In genomic region chr6:1296079-1296478, GRCh38 we compare ENCODE assay signal across 19 cellular contexts. TPM values are rescaled to one million over a fixed set of nuclear protein-coding genes. Genes with fewer than 3 reads are reported as not detected.
"Had no signal": no experiment of that assay in that cellular context is flagged by ENCODE, and none has a peak within 500 bp of the region (broad histone marks: within the 10 kb centered on the region; RNA-seq: fewer than 3 reads in every experiment).

No MANE protein-coding gene starts in this region.

- H3K27ac ChIP-seq: brain microvascular endothelial cell, right atrium auricular region, upper lobe of left lung had no signal

- H3K27me3 ChIP-seq: brain microvascular endothelial cell, right atrium auricular region, upper lobe of left lung had no signal

- H3K4me3 ChIP-seq: right atrium auricular region, upper lobe of left lung had no signal

- H3K27ac Mint-ChIP-seq: activated CD4-positive, alpha-beta T cell treated with anti-CD3 and anti-CD28 coated beads, Interleukin-2, amount 10 ng/mL, durations not matched to agents 7 days and 5 days; activated naive CD8-positive, alpha-beta T cell treated with anti-CD3 and anti-CD28 coated beads, Interleukin-2, amount 10 ng/mL, durations not matched to agents 7 days and 5 days; activated T-helper 1 cell treated with anti-CD3 and anti-CD28 coated beads, Interleukin-12 subunit alpha, Interleukin-12 subunit beta, Interleukin-2, Interleukin-4 antibody, amounts not matched to agents 30 ng/mL and 10 ng/mL and 1 ng/mL, durations not matched to agents 14 hours and 24 hours and 36 hours; nephron progenitor cell had no signal

- H3K36me3 Mint-ChIP-seq: activated naive CD8-positive, alpha-beta T cell treated with anti-CD3 and anti-CD28 coated beads, Interleukin-2, amount 10 ng/mL, durations not matched to agents 7 days and 5 days had no signal

- H3K4me1 ChIP-seq: right atrium auricular region had no signal

- H3K9me3 ChIP-seq: right atrium auricular region, upper lobe of left lung had no signal

- H3K4me3 Mint-ChIP-seq: activated CD4-positive, alpha-beta T cell treated with anti-CD3 and anti-CD28 coated beads, Interleukin-2, amount 10 ng/mL, durations not matched to agents 7 days and 5 days; activated naive CD8-positive, alpha-beta T cell treated with anti-CD3 and anti-CD28 coated beads, Interleukin-2, amount 10 ng/mL, durations not matched to agents 7 days and 5 days; activated T-helper 1 cell treated with anti-CD3 and anti-CD28 coated beads, Interleukin-12 subunit alpha, Interleukin-12 subunit beta, Interleukin-2, Interleukin-4 antibody, amounts not matched to agents 30 ng/mL and 10 ng/mL and 1 ng/mL, durations not matched to agents 14 hours and 24 hours and 36 hours; nephron progenitor cell had no signal

- H3K36me3 ChIP-seq: brain microvascular endothelial cell, right atrium auricular region, upper lobe of left lung had no signal

- H3K4me1 Mint-ChIP-seq: activated CD4-positive, alpha-beta T cell treated with anti-CD3 and anti-CD28 coated beads, Interleukin-2, amount 10 ng/mL, durations not matched to agents 7 days and 5 days; activated naive CD8-positive, alpha-beta T cell treated with anti-CD3 and anti-CD28 coated beads, Interleukin-2, amount 10 ng/mL, durations not matched to agents 7 days and 5 days; nephron progenitor cell had no signal

- ATAC-seq: stimulated activated naive CD8-positive, alpha-beta T cell treated with anti-CD3 and anti-CD28 coated beads, Interleukin-15, Interleukin-2, amounts not matched to agents 100 U/mL and 50 U/mL, for 24 hours had no signal

- H3K9me3 Mint-ChIP-seq: activated CD4-positive, alpha-beta T cell treated with anti-CD3 and anti-CD28 coated beads, Interleukin-2, amount 10 ng/mL, durations not matched to agents 7 days and 5 days; activated naive CD8-positive, alpha-beta T cell treated with anti-CD3 and anti-CD28 coated beads, Interleukin-2, amount 10 ng/mL, durations not matched to agents 7 days and 5 days; activated T-helper 1 cell treated with anti-CD3 and anti-CD28 coated beads, Interleukin-12 subunit alpha, Interleukin-12 subunit beta, Interleukin-2, Interleukin-4 antibody, amounts not matched to agents 30 ng/mL and 10 ng/mL and 1 ng/mL, durations not matched to agents 14 hours and 24 hours and 36 hours had no signal

- DNase-seq: activated CD4-positive, alpha-beta T cell treated with anti-CD3 and anti-CD28 coated beads, Interleukin-2, amount 10 ng/mL, durations not matched to agents 7 days and 5 days; activated naive CD4-positive, alpha-beta T cell; activated naive CD8-positive, alpha-beta T cell treated with anti-CD3 and anti-CD28 coated beads, Interleukin-2, amount 10 ng/mL, durations not matched to agents 7 days and 5 days; brain microvascular endothelial cell; cerebellar nuclear complex; effector CD8-positive, alpha-beta T cell; hippocampal formation; kidney glomerular epithelial cell; nephron progenitor cell; occipital lobe; small intestine; stimulated activated naive CD8-positive, alpha-beta T cell treated with anti-CD3 and anti-CD28 coated beads, Interleukin-15, Interleukin-2, amounts not matched to agents 100 U/mL and 50 U/mL, for 24 hours; upper lobe of left lung had no signal

RNA-seq across cellular contexts. Expression of gene FOXQ1, which starts 15.8 kb away (rescaled TPM):
- total RNA-seq: activated CD4-positive, alpha-beta T cell treated with anti-CD3 and anti-CD28 coated beads, Interleukin-2, amount 10 ng/mL, durations not matched to agents 7 days and 5 days; activated CD8-positive, alpha-beta memory T cell treated with anti-CD3 and anti-CD28 coated beads for 36 hours; activated naive CD8-positive, alpha-beta T cell treated with anti-CD3 and anti-CD28 coated beads, Interleukin-2, amount 10 ng/mL, durations not matched to agents 7 days and 5 days; activated T-helper 1 cell treated with anti-CD3 and anti-CD28 coated beads, Interleukin-12 subunit alpha, Interleukin-12 subunit beta, Interleukin-2, Interleukin-4 antibody, amounts not matched to agents 30 ng/mL and 10 ng/mL and 1 ng/mL, durations not matched to agents 14 hours and 24 hours and 36 hours; endothelial cell of umbilical vein; posterior vena cava; right atrium auricular region; T-helper 2 cell treated with Interferon-gamma antibody and Interleukin-4, amounts not matched to agents 100 ng/mL and 5 ng/mL, for 36 hours had no signal
- polyA plus RNA-seq: endothelial cell of umbilical vein had no signal
